Comparison of ENCODE assay signal across 1 cellular context in the genomic region with DNA sequence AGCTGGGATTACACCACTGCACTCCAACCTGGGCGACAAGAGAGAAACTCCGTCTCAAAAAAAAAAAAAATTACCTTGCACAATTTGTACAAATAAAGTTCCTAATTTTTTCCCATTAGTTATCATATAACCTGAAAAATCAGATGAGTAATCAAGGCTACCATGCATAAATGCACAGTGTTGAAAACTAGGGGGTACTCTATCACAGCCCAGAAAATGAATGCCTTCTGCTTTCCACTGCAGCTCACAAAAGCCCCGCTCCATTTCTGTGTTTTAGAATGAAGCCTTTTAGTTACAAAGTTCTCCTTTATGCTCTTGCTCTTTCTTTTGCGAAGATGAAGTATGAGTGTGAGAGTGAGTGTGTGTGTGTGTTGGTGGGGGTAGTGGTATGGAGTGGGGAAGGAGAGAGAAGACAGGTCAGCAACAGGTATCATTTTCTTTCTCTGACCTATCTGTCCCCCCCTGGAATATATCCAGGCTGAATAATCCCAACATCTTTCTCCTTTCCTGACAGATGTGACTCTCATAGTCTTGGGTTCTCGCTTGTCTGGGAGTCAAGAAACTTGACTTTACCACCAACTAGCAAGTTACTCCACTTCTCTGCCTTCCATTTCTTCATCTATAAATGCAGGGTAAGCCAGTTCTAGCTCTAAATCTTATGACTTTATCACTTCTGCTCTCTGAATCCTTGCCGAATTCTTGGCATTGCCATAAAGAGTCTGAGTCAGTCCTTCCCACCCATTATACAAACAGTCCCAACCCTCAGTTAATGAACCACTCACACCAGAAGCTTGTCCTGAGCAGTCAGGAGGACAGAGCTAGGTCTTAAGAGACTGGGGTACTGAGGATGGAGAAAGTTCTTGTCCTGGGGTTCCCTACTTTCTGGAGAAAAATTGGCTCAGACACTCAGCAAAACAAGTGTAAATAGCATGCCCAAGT.
TF ChIP-seq lines count a peak whose summit lies in the region.

No MANE protein-coding gene starts in this region.

TF ChIP-seq in GM23338, 12 proteins besides CTCF, POLR2A, EP300 and RAD21 (continued from another document):
- TF ChIP-seq REST (IDR thresholded peaks at IDR 0.05; ENCODE audit: unreplicated experiment): no peak
- no peak for TF ChIP-seq JUNB (IDR thresholded peaks at IDR 0.05; ENCODE audit: unreplicated experiment)
- TF ChIP-seq NANOG (IDR thresholded peaks at IDR 0.05; ENCODE audit: borderline replicate concordance): no peak
- TF ChIP-seq EZH2 (IDR thresholded peaks at IDR 0.05; ENCODE audit: low read depth, unreplicated experiment): no peak
- no peak for TF ChIP-seq CREB1 (CRISPR knock-in tag; IDR thresholded peaks at IDR 0.05; ENCODE audit: low read depth)
- TF ChIP-seq ZNF114 (CRISPR knock-in tag; IDR thresholded peaks at IDR 0.05): no peak
- TF ChIP-seq ZNF331 (CRISPR knock-in tag; IDR thresholded peaks at IDR 0.05; ENCODE audit: low read depth): no peak
TF ChIP-seq in GM23338: peak in this region for 0.
